Comparison of ENCODE assay signal across 5 cellular contexts in the genomic region with DNA sequence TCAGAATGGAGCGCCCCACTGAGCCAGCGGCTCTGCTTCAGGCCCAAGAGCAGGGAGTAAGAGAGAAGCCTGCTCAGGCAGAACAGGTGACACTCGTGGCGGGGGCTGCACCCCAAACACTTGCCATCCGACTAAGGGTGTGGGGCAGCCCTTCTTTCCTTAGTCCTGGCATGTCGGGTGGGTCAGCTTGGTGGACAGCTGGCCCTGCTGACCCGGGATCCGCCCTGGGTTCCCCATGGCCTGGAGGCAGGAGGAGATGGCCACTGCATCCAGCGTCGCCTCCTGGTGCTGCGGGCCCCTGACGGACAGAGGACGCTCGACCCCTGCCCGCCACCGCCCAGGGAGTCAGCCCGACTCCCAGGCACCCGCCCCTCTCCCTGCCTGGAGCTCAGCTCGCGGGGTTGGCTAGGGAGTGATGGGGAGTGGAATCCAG. TPM values are rescaled to one million over a fixed set of nuclear protein-coding genes. Genes with fewer than 3 reads are reported as not detected.
DNase-seq lines count a peak whose midpoint lies in the region; TF ChIP-seq lines count a peak whose summit lies in the region.

No MANE protein-coding gene starts in this region.

- H3K27me3 ChIP-seq in SJSA1 (replicated peaks) (no peaks in the 10 kb centered on the region), cardiac muscle cell (peaks cover 22% of the 10 kb centered on the region)

- H3K9me3 ChIP-seq in SJSA1 (replicated peaks) (0 out of 2 replicates have a peak, but pooled peaks cover 5% of the 10 kb centered on the region), cardiac muscle cell (ENCODE audit: low read depth) (no peaks in the 10 kb centered on the region)

- no peak for DNase-seq in SJSA1 (ENCODE audit: low read depth in 1 of 2, low spot score in 2 of 2)
- no peak for DNase-seq in cardiac muscle cell (ENCODE audit: low read depth in 1 of 2, low spot score in 1 of 2)
- peak in 1 of 49 donors; percentile 63 for DNase-seq in substantia nigra (lab: John Stamatoyannopoulos, UW)
- no peak for DNase-seq in AG20443 (ENCODE audit: low spot score)
- no peak for DNase-seq in NCI-H1105 (lab: John Stamatoyannopoulos, UW)

- H3K4me3 ChIP-seq in SJSA1 (peak overlapping the region; percentile 69), cardiac muscle cell (peak overlapping the region; percentile 80)

- H3K36me3 ChIP-seq in SJSA1 (peaks cover 9% of the 10 kb centered on the region; the same call in 1 of the 2 replicates), cardiac muscle cell (no peaks in the 10 kb centered on the region)

- H3K27ac ChIP-seq in SJSA1 (no peak overlapping the region), cardiac muscle cell (no peak overlapping the region), substantia nigra (ENCODE audit: low read depth, low read length, poor library complexity, severe bottlenecking) (peak overlapping the region; percentile 93)

- no peak for TF ChIP-seq CTCF in cardiac muscle cell (IDR thresholded peaks at IDR 0.05; ENCODE audit: low read depth, low read length)

- H3K4me1 ChIP-seq in SJSA1 (replicated peaks) (peaks cover 29% of the 10 kb centered on the region), cardiac muscle cell (ENCODE audit: low read depth) (no peaks in the 10 kb centered on the region)

RNA-seq across cellular contexts. Expression of gene PAOX, which starts 1.2 kb away (rescaled TPM):
- total RNA-seq in SJSA1 (2014; rRNA removed; shearing (Covaris generic)), result 8.7 and 9.9 TPM in 2 replicates
- 14.8 and 15.8 TPM in 2 replicates for total RNA-seq in cardiac muscle cell
- 18.2 and 20.1 TPM in 2 replicates for polyA plus RNA-seq in cardiac muscle cell

RNA-seq across cellular contexts. Expression of gene ECHS1, which starts 4.7 kb away (rescaled TPM):
- 106 and 145 TPM in 2 replicates for total RNA-seq in SJSA1 (2014; rRNA removed; shearing (Covaris generic))
- total RNA-seq in cardiac muscle cell, result 111 and 159 TPM in 2 replicates
- 184 and 243 TPM in 2 replicates for polyA plus RNA-seq in cardiac muscle cell

RNA-seq across cellular contexts. Expression of gene MTG1, which starts 16.1 kb away (rescaled TPM):
- total RNA-seq in SJSA1 (2014; rRNA removed; shearing (Covaris generic)), result 36.8 and 50.5 TPM in 2 replicates
- total RNA-seq in cardiac muscle cell, result 35.3 and 65.1 TPM in 2 replicates
- polyA plus RNA-seq in cardiac muscle cell, result 83.1 and 123 TPM in 2 replicates

RNA-seq across cellular contexts. Expression of gene FUOM, which starts 20.0 kb away (rescaled TPM):
- total RNA-seq in SJSA1 (2014; rRNA removed; shearing (Covaris generic)), result 2.5 and 6.2 TPM in 2 replicates
- total RNA-seq in cardiac muscle cell, result 20.0 and 58.1 TPM in 2 replicates
- 22.1 and 68.5 TPM in 2 replicates for polyA plus RNA-seq in cardiac muscle cell

RNA-seq across cellular contexts. Expression of gene PRAP1, which starts 30.7 kb away (rescaled TPM):
- total RNA-seq in SJSA1 (2014; rRNA removed; shearing (Covaris generic)), result not detected in 2 replicates
- 0.35 and 2.3 TPM in 2 replicates for total RNA-seq in cardiac muscle cell
- polyA plus RNA-seq in cardiac muscle cell, result 1.6 and 3.5 TPM in 2 replicates
